ENCODE assay signal across 22 cellular contexts in the genomic region with DNA sequence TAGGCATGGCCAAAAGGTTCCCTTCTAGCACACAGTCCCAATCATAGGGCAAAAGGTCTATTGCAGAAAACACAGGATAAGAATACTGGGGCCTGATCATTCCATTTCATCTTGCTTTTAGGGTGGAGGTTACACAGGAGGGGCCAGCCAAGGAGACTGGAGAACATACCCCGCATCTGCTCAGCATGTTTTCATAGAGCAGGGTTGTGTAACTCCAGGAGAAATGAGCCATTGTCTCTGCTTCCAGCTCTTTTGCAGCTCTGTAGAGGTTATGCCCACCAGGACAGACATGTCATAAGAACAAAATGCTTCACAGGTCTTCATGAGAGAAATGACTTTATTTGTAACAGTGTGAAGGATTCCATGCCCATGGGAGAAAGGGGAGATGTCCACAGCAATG.
"Had no signal": no experiment of that assay in that cellular context is flagged by ENCODE, and none has a peak within 500 bp of the region (broad histone marks: within the 10 kb centered on the region; RNA-seq: fewer than 3 reads in every experiment).

No MANE protein-coding gene starts in this region.

- ATAC-seq: effector memory CD8-positive, alpha-beta T cell; esophagus mucosa; foreskin keratinocyte; gastrocnemius medialis; gastroesophageal sphincter; heart left ventricle; heart right ventricle had no signal

- H3K27ac Mint-ChIP-seq: dendritic cell treated with granulocyte-macrophage colony-stimulating factor and Interleukin-4, amounts not matched to agents 40 ng/mL and 50 ng/mL, for 4 days; effector memory CD8-positive, alpha-beta T cell; endodermal cell had no signal

- DNase-seq: colonic mucosa; cortex of kidney; dermis blood vessel endothelial cell; dorsolateral prefrontal cortex; effector CD4-positive, alpha-beta T cell; effector CD8-positive, alpha-beta T cell; effector memory CD4-positive, alpha-beta T cell; effector memory CD8-positive, alpha-beta T cell; endodermal cell; erythroblast; esophagus squamous epithelium; foreskin fibroblast; foreskin keratinocyte; foreskin melanocyte; gastrocnemius medialis; glutamatergic neuron; head of caudate nucleus; heart left ventricle; heart right ventricle had no signal

- H3K9me3 Mint-ChIP-seq: endodermal cell had no signal
